ENCODE assay signal across 12 cellular contexts in genomic region chr15:90202929-90203328, GRCh38. TPM values are rescaled to one million over a fixed set of nuclear protein-coding genes. Genes with fewer than 3 reads are reported as not detected.
DNase-seq lines count a peak whose midpoint lies in the region; ATAC-seq, FAIRE-seq and TF ChIP-seq lines count a peak whose summit lies in the region.
"Had no signal": no experiment of that assay in that cellular context is flagged by ENCODE, and none has a peak within 500 bp of the region (broad histone marks: within the 10 kb centered on the region; RNA-seq: fewer than 3 reads in every experiment).

No MANE protein-coding gene starts in this region.

- no peak for ATAC-seq in stimulated activated naive CD8-positive, alpha-beta T cell treated with anti-CD3 and anti-CD28 coated beads, Interleukin-15, Interleukin-2, amounts not matched to agents 100 U/mL and 50 U/mL, for 24 hours
- ATAC-seq in GM12878, result no peak
- no peak for ATAC-seq in HG02642 (IDR thresholded peaks at IDR 0.05; ENCODE audit: poor library complexity, unreplicated experiment)
- ATAC-seq in GM21447 (IDR thresholded peaks at IDR 0.05; ENCODE audit: unreplicated experiment), result no peak

- no TSS peak for BruUV-seq in GM12878 (replicated peaks; lab: Mats Ljungman, UMichigan)

- peak overlapping the region; percentile 82; the same call in 1 of the 2 replicates for H3K4me2 ChIP-seq in GM12878 (ENCODE audit: control insufficient read depth, insufficient read depth)

- no peaks in the 10 kb centered on the region for H3K9me3 ChIP-seq in GM12878 (replicated peaks; ENCODE audit: control insufficient read depth, insufficient read depth, low read length)
- no peaks in the 10 kb centered on the region for H3K9me3 ChIP-seq in muscle layer of colon (ENCODE audit: low read length)
- H3K9me3 ChIP-seq: spleen had no signal

- H3K36me3 Mint-ChIP-seq in stimulated activated naive CD8-positive, alpha-beta T cell treated with anti-CD3 and anti-CD28 coated beads, Interleukin-15, Interleukin-2, amounts not matched to agents 100 ng/mL and 50 ng/mL, for 24 hours (ENCODE audit: low read depth), result no peaks in the 10 kb centered on the region

- no peak for TF ChIP-seq CTCF in GM12878 (IDR thresholded peaks at IDR 0.05 in 2 of 3, conservative IDR thresholded peaks at IDR 0.05 in 1 of 3; ENCODE audit: control insufficient read depth in 2 of 3, extremely low read depth in 1 of 3, insufficient read depth in 1 of 3, low read depth in 3 of 3, low read length in 3 of 3)

- over 99% methylated on average over 4 of the region's 4 CpGs for WGBS in GM12878 (ENCODE audit: insufficient coverage, insufficient replicate concordance, low lambda C conversion rate, missing lambda C conversion rate)

- H3K79me2 ChIP-seq in GM12878 (ENCODE audit: control insufficient read depth, insufficient read depth, low read length), result no peaks in the 10 kb centered on the region; the same call in 1 of the 2 replicates

- SMC1A ChIA-PET in GM12878 (lab: Charles Lee; ENCODE audit: uncharacterized antibody, unreplicated experiment), result interaction anchor here (0.7 to 4.7 kb wide), 12 partner anchors 12 to 83 kb away, joined by 3 to 45 read pairs (median 4); no protein-coding TSS in a partner anchor

- intact Hi-C loops in GM12878 (cut with micrococcal nuclease; ENCODE audit: unreplicated experiment), result loop anchor here (5.0 kb wide), 1 partner anchor 41 kb away; no protein-coding TSS in a partner anchor

- H3K27me3 ChIP-seq in GM12878 (replicated peaks in 1 of 2; ENCODE audit: control insufficient read depth in 2 of 2, insufficient read depth in 2 of 2, low read length in 1 of 2), result no peaks in the 10 kb centered on the region
- H3K27me3 ChIP-seq in muscle layer of colon (ENCODE audit: control insufficient read depth in 1 of 2, insufficient read depth in 2 of 2, low read length in 2 of 2), result no peaks in the 10 kb centered on the region
- H3K27me3 ChIP-seq: spleen had no signal

- H3K4me1 Mint-ChIP-seq in stimulated activated naive CD8-positive, alpha-beta T cell treated with anti-CD3 and anti-CD28 coated beads, Interleukin-15, Interleukin-2, amounts not matched to agents 100 ng/mL and 50 ng/mL, for 24 hours (ENCODE audit: low read depth), result peaks cover 35% of the 10 kb centered on the region

- H3K4me3 Mint-ChIP-seq in stimulated activated naive CD8-positive, alpha-beta T cell treated with anti-CD3 and anti-CD28 coated beads, Interleukin-15, Interleukin-2, amounts not matched to agents 100 ng/mL and 50 ng/mL, for 24 hours, result peak overlapping the region; percentile 80

- CTCF ChIA-PET in GM12878 (lab: Yijun Ruan, JAX), result interaction anchor here (0.9 to 1.9 kb wide), 11 partner anchors 15 to 85 kb away, joined by 3 to 7 read pairs (median 3); partner anchors contain the start of gene CIB1

- H3K9me3 Mint-ChIP-seq in stimulated activated naive CD8-positive, alpha-beta T cell treated with anti-CD3 and anti-CD28 coated beads, Interleukin-15, Interleukin-2, amounts not matched to agents 100 ng/mL and 50 ng/mL, for 24 hours, result no peaks in the 10 kb centered on the region

- RAD21 ChIA-PET in GM12878 (lab: Charles Lee; ENCODE audit: unreplicated experiment), result interaction anchor here (1.2 to 4.5 kb wide), 6 partner anchors 11 to 32 kb away, joined by 3 to 30 read pairs (median 10); no protein-coding TSS in a partner anchor

- no peaks in the 10 kb centered on the region; the same call in 1 of the 2 replicates for H4K20me1 ChIP-seq in GM12878 (ENCODE audit: control insufficient read depth, insufficient read depth)

- H3K9ac ChIP-seq in GM12878 (ENCODE audit: control insufficient read depth, insufficient read depth, low read length) (no peak overlapping the region), muscle layer of colon (ENCODE audit: low read length) (peak overlapping the region; percentile 84)

- H3K36me3 ChIP-seq in GM12878 (ENCODE audit: control insufficient read depth in 2 of 2, insufficient read depth in 2 of 2, low read length in 1 of 2) (no peaks in the 10 kb centered on the region; a peak in 1 of 4 replicates), muscle layer of colon (ENCODE audit: insufficient read depth, low read length) (peaks cover 18% of the 10 kb centered on the region)

- peaks cover 3% of the 10 kb centered on the region for H3K27me3 Mint-ChIP-seq in stimulated activated naive CD8-positive, alpha-beta T cell treated with anti-CD3 and anti-CD28 coated beads, Interleukin-15, Interleukin-2, amounts not matched to agents 100 ng/mL and 50 ng/mL, for 24 hours

- H3K27ac Mint-ChIP-seq in stimulated activated naive CD8-positive, alpha-beta T cell treated with anti-CD3 and anti-CD28 coated beads, Interleukin-15, Interleukin-2, amounts not matched to agents 100 ng/mL and 50 ng/mL, for 24 hours, result no peak overlapping the region

- H3K4me1 ChIP-seq in GM12878 (ENCODE audit: control insufficient read depth, insufficient read depth, low read length) (peaks cover 14% of the 10 kb centered on the region), muscle layer of colon (ENCODE audit: insufficient read depth, low read length) (peaks cover 51% of the 10 kb centered on the region)

- no peak for TF ChIP-seq POLR2A in GM12878 (IDR thresholded peaks at IDR 0.05; ENCODE audit: low read depth, low read length)

- no peak overlapping the region for H2AFZ ChIP-seq in GM12878 (ENCODE audit: control insufficient read depth, low read depth, low read length)

- no peak for DNase-seq in stimulated activated naive CD8-positive, alpha-beta T cell treated with anti-CD3 and anti-CD28 coated beads, Interleukin-15, Interleukin-2, amounts not matched to agents 100 U/mL and 50 U/mL, for 24 hours
- no peak for DNase-seq in GM12878 (ENCODE audit: low read depth, low spot score)
- DNase-seq in NCI-H1092 treated with DMSO at 0.1 percent for 48 hours (lab: John Stamatoyannopoulos, UW), result no peak
- DNase-seq in kidney glomerular epithelial cell (lab: John Stamatoyannopoulos, UW), result no peak
- DNase-seq: islet precursor cell, NCI-H187, Right ventricle myocardium superior had no signal

- in situ Hi-C loops in GM12878 (cut with MboI), result no loop called here

- POLR2A ChIA-PET in GM12878 (lab: Charles Lee), result interaction anchor here (0.9 to 7.0 kb wide), 8 partner anchors 12 to 39 kb away, joined by 3 to 101 read pairs (median 6); partner anchors contain the start of genes CIB1 and GDPGP1

- H3K27ac ChIP-seq in GM12878 (ENCODE audit: control insufficient read depth, insufficient read depth) (no peak overlapping the region), muscle layer of colon (ENCODE audit: low read depth, low read length) (peak overlapping the region; percentile 90)

- no peak for TF ChIP-seq RAD21 in GM12878 (IDR thresholded peaks at IDR 0.05; ENCODE audit: insufficient read depth, low read depth, low read length)

- no peak for FAIRE-seq in GM12878 (lab: Jason Lieb, UNC)

- no peak overlapping the region for H3K4me3 ChIP-seq in GM12878
- H3K4me3 ChIP-seq in muscle layer of colon (ENCODE audit: low read depth in 1 of 2, low read length in 2 of 2), result peak overlapping the region; percentile 86 to 99

- no peak for TF ChIP-seq EP300 in GM12878 (IDR thresholded peaks at IDR 0.05; ENCODE audit: borderline replicate concordance in 1 of 2, control insufficient read depth in 1 of 2, low read depth in 2 of 2, low read length in 2 of 2)

RNA-seq across cellular contexts. Expression of gene SEMA4B, which starts 1.8 kb away (rescaled TPM):
- 76.9 and 77.1 TPM in 2 replicates for total RNA-seq in GM12878 (2013; cell fraction: nucleolus; rRNA removed)
- total RNA-seq in GM12878 (2014; rRNA removed) (10.4 and 13.4 TPM in 2 replicates), GM12878 (2014; rRNA removed; fragmentation: Illumina TruSeq; extraction: Trizol) (7.7 and 8.8 TPM in 2 replicates), GM12878 (2021) (23.5 and 26.0 TPM in 2 replicates)
- polyA plus RNA-seq in GM12878 (2011; ENCODE audit: low read depth), result 5.7 TPM
- polyA plus RNA-seq in GM12878 (2011; rRNA removed) (3.9 and 8.7 TPM in 2 replicates), GM12878 (2014; fragmentation: Illumina TruSeq; extraction: Trizol) (3.7 and 8.1 TPM in 2 replicates), GM12878 (2014; fragmentation: Nextera tagmentation; extraction: Ambion mirVana) (1 to 10 TPM in 1 of 2 experiments, under 1 TPM in 1; 0.87 to 1.4 TPM), GM12878 (2014; rRNA removed) (16.3 and 18.1 TPM in 2 replicates), GM12878 (2016; fragmentation: Nextera tagmentation; extraction: Ambion mirVana) (10 to 100 TPM in 1 of 2 experiments, 1 to 10 TPM in 1; 10.0 to 10.8 TPM)
- polyA plus RNA-seq in GM12878 (2011; cell fraction: cytosol; rRNA removed), result 9.1 and 11.6 TPM in 2 replicates
- 40.5 and 46.0 TPM in 2 replicates for polyA plus RNA-seq in GM12878 (2011; cell fraction: nucleus; rRNA removed)
- 12.4 and 13.5 TPM in 2 replicates for polyA plus RNA-seq in GM12878 (2012)
- polyA minus RNA-seq in GM12878 (2011; rRNA and poly(A)+ RNA removed), result 18.4 and 36.0 TPM in 2 replicates
- polyA minus RNA-seq in GM12878 (2011; cell fraction: cytosol; rRNA and poly(A)+ RNA removed), result 6.4 and 14.2 TPM in 2 replicates
- 13.7 and 25.4 TPM in 2 replicates for polyA minus RNA-seq in GM12878 (2011; cell fraction: nucleus; rRNA and poly(A)+ RNA removed)

RNA-seq across cellular contexts. Expression of gene CIB1, which starts 30.8 kb away (rescaled TPM):
- total RNA-seq in GM12878 (2013; cell fraction: nucleolus; rRNA removed), result 10.1 and 10.3 TPM in 2 replicates
- 67.1 and 73.8 TPM in 2 replicates for total RNA-seq in GM12878 (2014; rRNA removed)
- total RNA-seq in GM12878 (2014; rRNA removed; fragmentation: Illumina TruSeq; extraction: Trizol), result 51.4 and 53.0 TPM in 2 replicates
- total RNA-seq in GM12878 (2021), result 80.8 and 88.8 TPM in 2 replicates
- polyA plus RNA-seq in GM12878 (2011; ENCODE audit: low read depth), result 55.1 TPM
- polyA plus RNA-seq in GM12878 (2011; rRNA removed), result 78.5 and 155 TPM in 2 replicates
- 207 and 248 TPM in 2 replicates for polyA plus RNA-seq in GM12878 (2011; cell fraction: cytosol; rRNA removed)
- 114 and 156 TPM in 2 replicates for polyA plus RNA-seq in GM12878 (2011; cell fraction: nucleus; rRNA removed)
- polyA plus RNA-seq in GM12878 (2012), result 109 and 142 TPM in 2 replicates
- 42.7 and 83.0 TPM in 2 replicates for polyA plus RNA-seq in GM12878 (2014; fragmentation: Illumina TruSeq; extraction: Trizol)
- polyA plus RNA-seq in GM12878 (2014; fragmentation: Nextera tagmentation; extraction: Ambion mirVana), result 10 to 100 TPM; 10.8 to 42.5 TPM
- polyA plus RNA-seq in GM12878 (2014; rRNA removed), result 141 and 142 TPM in 2 replicates
- 100 to 1,000 TPM; 128 to 134 TPM for polyA plus RNA-seq in GM12878 (2016; fragmentation: Nextera tagmentation; extraction: Ambion mirVana)
- polyA minus RNA-seq in GM12878 (2011; rRNA and poly(A)+ RNA removed), result 57.2 and 93.1 TPM in 2 replicates
- polyA minus RNA-seq in GM12878 (2011; cell fraction: cytosol; rRNA and poly(A)+ RNA removed), result 17.9 and 31.4 TPM in 2 replicates
- polyA minus RNA-seq in GM12878 (2011; cell fraction: nucleus; rRNA and poly(A)+ RNA removed), result 11.7 and 13.8 TPM in 2 replicates

RNA-seq across cellular contexts. Expression of gene GDPGP1, which starts 31.1 kb away (rescaled TPM):
- total RNA-seq in GM12878 (2013; cell fraction: nucleolus; rRNA removed), result 14.4 and 14.8 TPM in 2 replicates
- total RNA-seq in GM12878 (2014; rRNA removed) (5.2 and 5.6 TPM in 2 replicates), GM12878 (2014; rRNA removed; fragmentation: Illumina TruSeq; extraction: Trizol) (2.7 and 3.5 TPM in 2 replicates), GM12878 (2021) (7.8 and 8.9 TPM in 2 replicates)
- 1.8 TPM for polyA plus RNA-seq in GM12878 (2011; ENCODE audit: low read depth)
- polyA plus RNA-seq in GM12878 (2011; rRNA removed) (1.5 and 3.2 TPM in 2 replicates), GM12878 (2014; fragmentation: Illumina TruSeq; extraction: Trizol) (0.90 and 2.2 TPM in 2 replicates), GM12878 (2014; fragmentation: Nextera tagmentation; extraction: Ambion mirVana) (under 1 TPM; 0.68 to 0.85 TPM), GM12878 (2014; rRNA removed) (4.3 TPM in 2 replicates), GM12878 (2016; fragmentation: Nextera tagmentation; extraction: Ambion mirVana) (1 to 10 TPM; 2.1 to 3.8 TPM)
- 3.5 and 3.8 TPM in 2 replicates for polyA plus RNA-seq in GM12878 (2011; cell fraction: cytosol; rRNA removed)
- 7.7 and 7.9 TPM in 2 replicates for polyA plus RNA-seq in GM12878 (2011; cell fraction: nucleus; rRNA removed)
- polyA plus RNA-seq in GM12878 (2012), result 2.5 and 2.6 TPM in 2 replicates
- 7.0 and 18.5 TPM in 2 replicates for polyA minus RNA-seq in GM12878 (2011; rRNA and poly(A)+ RNA removed)
- 1.7 and 4.5 TPM in 2 replicates for polyA minus RNA-seq in GM12878 (2011; cell fraction: cytosol; rRNA and poly(A)+ RNA removed)
- 13.9 and 18.6 TPM in 2 replicates for polyA minus RNA-seq in GM12878 (2011; cell fraction: nucleus; rRNA and poly(A)+ RNA removed)

RNA-seq across cellular contexts. Expression of gene TTLL13, which starts 46.4 kb away (rescaled TPM):
- 0.32 and 1.2 TPM in 2 replicates for total RNA-seq in GM12878 (2013; cell fraction: nucleolus; rRNA removed)
- total RNA-seq in GM12878 (2014; rRNA removed) (0.05 and 0.11 TPM in 2 replicates), GM12878 (2014; rRNA removed; fragmentation: Illumina TruSeq; extraction: Trizol) (0.09 TPM in 1 of 2 replicates, not detected in the other), GM12878 (2021) (0.13 and 0.19 TPM in 2 replicates)
- polyA plus RNA-seq in GM12878 (2011; ENCODE audit: low read depth), result 0.16 TPM
- polyA plus RNA-seq in GM12878 (2011; rRNA removed) (0.26 and 0.27 TPM in 2 replicates), GM12878 (2014; fragmentation: Illumina TruSeq; extraction: Trizol) (0.13 and 0.22 TPM in 2 replicates), GM12878 (2014; fragmentation: Nextera tagmentation; extraction: Ambion mirVana) (under 1 TPM in 1 of 2 experiments, not detected in 1; 0.03 TPM), GM12878 (2014; rRNA removed) (0.17 and 0.22 TPM in 2 replicates), GM12878 (2016; fragmentation: Nextera tagmentation; extraction: Ambion mirVana) (under 1 TPM; 0.09 to 0.32 TPM)
- 0.18 and 0.63 TPM in 2 replicates for polyA plus RNA-seq in GM12878 (2011; cell fraction: cytosol; rRNA removed)
- polyA plus RNA-seq in GM12878 (2011; cell fraction: nucleus; rRNA removed), result 0.34 and 1.1 TPM in 2 replicates
- 0.11 and 0.22 TPM in 2 replicates for polyA plus RNA-seq in GM12878 (2012)
- polyA minus RNA-seq in GM12878 (2011; rRNA and poly(A)+ RNA removed), result 0.15 and 0.29 TPM in 2 replicates
- polyA minus RNA-seq in GM12878 (2011; cell fraction: cytosol; rRNA and poly(A)+ RNA removed), result not detected in 2 replicates
- polyA minus RNA-seq in GM12878 (2011; cell fraction: nucleus; rRNA and poly(A)+ RNA removed), result 0.12 TPM in 1 of 2 replicates, not detected in the other
- total RNA-seq: Right ventricle myocardium superior had no signal
